Comparison of ENCODE assay signal across 8 cellular contexts in the genomic region with DNA sequence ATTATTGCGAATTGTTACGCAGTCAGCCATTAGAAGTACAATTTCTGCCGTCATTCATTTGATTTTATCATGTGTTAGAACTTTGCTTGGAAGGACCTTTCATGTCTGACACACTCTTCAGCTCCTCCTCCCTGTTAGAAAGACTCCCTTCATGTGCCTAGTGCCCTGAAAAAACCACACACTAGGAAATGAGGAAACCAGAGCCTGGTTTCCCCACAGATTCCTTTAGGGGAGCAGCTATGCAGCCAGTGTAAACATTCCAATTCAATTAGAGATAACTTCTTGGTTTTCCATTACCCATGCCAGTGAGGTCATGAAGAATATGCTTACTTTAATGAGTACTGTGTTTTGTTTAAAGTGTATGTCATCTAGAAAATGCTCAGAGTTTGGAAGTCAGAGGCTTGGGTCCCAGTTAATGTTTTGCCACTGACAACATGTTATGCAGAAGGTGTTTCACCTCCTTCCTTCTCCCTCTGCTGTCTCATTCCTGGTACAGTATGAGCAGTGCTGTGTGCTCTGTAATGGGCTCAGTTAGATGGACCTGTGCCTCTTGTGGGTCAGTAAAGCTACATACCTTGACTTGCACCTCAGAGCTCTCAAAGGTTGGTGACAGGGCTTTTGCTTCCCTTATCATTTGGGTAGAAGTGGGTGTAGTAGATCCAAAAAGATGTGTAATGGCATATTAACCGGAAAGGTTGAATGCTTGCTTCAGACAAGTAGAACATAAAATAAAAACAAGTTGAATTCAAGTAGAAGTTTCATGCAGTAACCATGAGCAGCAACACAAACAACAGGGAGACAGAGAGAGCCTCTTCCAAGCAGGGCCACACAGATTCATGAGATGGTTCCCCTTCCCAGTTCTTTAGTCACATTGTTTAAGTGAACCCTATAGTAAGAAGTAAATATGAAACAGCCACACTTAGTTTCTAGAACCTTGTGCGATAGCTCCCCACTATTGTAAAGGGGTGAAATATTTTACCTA. TPM values are rescaled to one million over a fixed set of nuclear protein-coding genes. Genes with fewer than 3 reads are reported as not detected.
DNase-seq lines count a peak whose midpoint lies in the region; ATAC-seq and TF ChIP-seq lines count a peak whose summit lies in the region.

No MANE protein-coding gene starts in this region.

- no peak overlapping the region for H2AK5ac ChIP-seq in neuronal stem cell (ENCODE audit: low read depth, low read length)

- CTCF ChIA-PET in RWPE1 (lab: Yijun Ruan, JAX) = interaction anchor here (0.6 to 1.1 kb wide), 2 partner anchors 12 to 105 kb away, joined by 3 to 5 read pairs; no protein-coding TSS in a partner anchor

- no peak overlapping the region for H2BK12ac ChIP-seq in neuronal stem cell (ENCODE audit: low read length)

- H3K36me3 ChIP-seq in neuronal stem cell (replicated peaks in 1 of 2; ENCODE audit: control insufficient read depth in 2 of 2, insufficient read depth in 2 of 2, low read length in 2 of 2) = no peaks in the 10 kb centered on the region

- H3K4me3 ChIP-seq in skin epidermis (no peak overlapping the region), neuronal stem cell (ENCODE audit: low read length in 2 of 2) (no peak overlapping the region)

- POLR2A ChIA-PET in RWPE1 (lab: Yijun Ruan, JAX; ENCODE audit: low non-redundant PET) = interaction anchor here (0.6 kb wide), 1 partner anchor 10 kb away, joined by 3 read pairs; no protein-coding TSS in a partner anchor

- H3K79me1 ChIP-seq in neuronal stem cell (ENCODE audit: low read depth, low read length) = no peaks in the 10 kb centered on the region

- H3K18ac ChIP-seq in neuronal stem cell (ENCODE audit: low read length) = no peak overlapping the region

- H3K23ac ChIP-seq in neuronal stem cell (ENCODE audit: low read depth, low read length, poor library complexity) = no peak overlapping the region

- no peak overlapping the region for H3K9ac ChIP-seq in neuronal stem cell (ENCODE audit: low read depth, low read length, poor library complexity)

- H4K8ac ChIP-seq in neuronal stem cell (ENCODE audit: low read depth, low read length) = no peak overlapping the region

- peaks cover 0 to 10% of the 10 kb centered on the region in 2 donors for H3K9me3 ChIP-seq in neuronal stem cell (replicated peaks in 1 of 2; ENCODE audit: control insufficient read depth in 2 of 2, insufficient read depth in 1 of 2, low read depth in 1 of 2, low read length in 2 of 2)

- no peaks in the 10 kb centered on the region for H3K27me3 ChIP-seq in neuronal stem cell (ENCODE audit: control insufficient read depth in 3 of 3, insufficient read depth in 3 of 3, low read depth in 1 of 3, low read length in 3 of 3)

- H2AFZ ChIP-seq in neuronal stem cell (ENCODE audit: low read length) = no peak overlapping the region

- no peak overlapping the region for H2BK15ac ChIP-seq in neuronal stem cell (ENCODE audit: low read length)

- DNase-seq in activated CD4-positive, CD25-positive, alpha-beta regulatory T cell (lab: John Stamatoyannopoulos, UW) = no peak
- peak; percentile 71 for DNase-seq in RWPE1 (ENCODE audit: low spot score)
- DNase-seq in fibroblast of the conjunctiva (ENCODE audit: low read depth) = peak; percentile 86
- no peak for DNase-seq in neuronal stem cell (ENCODE audit: low spot score)
- DNase-seq in NCI-H128 (lab: John Stamatoyannopoulos, UW; ENCODE audit: unreplicated experiment) = no peak

- TF ChIP-seq CTCF in RWPE1 (conservative IDR thresholded peaks at IDR 0.05; ENCODE audit: low read depth) = no peak

- WGBS in neuronal stem cell (ENCODE audit: extremely low coverage in 2 of 2, insufficient read length in 2 of 2, insufficient replicate concordance in 1 of 2), 2 donors = no CpG with 5 or more reads among the region's 5 CpGs

- no peak overlapping the region for H4K91ac ChIP-seq in neuronal stem cell (ENCODE audit: low read depth, low read length, poor library complexity)

- no peak overlapping the region for H3K4me2 ChIP-seq in neuronal stem cell (ENCODE audit: insufficient read depth, low read length, poor library complexity, severe bottlenecking)

- no peak overlapping the region for H3K27ac ChIP-seq in RWPE1
- peak overlapping the region in 11 of 21 experiments; percentile 5 to 69 (median 44) for H3K27ac ChIP-seq in skin epidermis
- no peak overlapping the region for H3K27ac ChIP-seq in neuronal stem cell (replicated peaks; ENCODE audit: low read length)

- H2BK5ac ChIP-seq in neuronal stem cell (ENCODE audit: low read length) = no peak overlapping the region

- ATAC-seq in activated CD4-positive, CD25-positive, alpha-beta regulatory T cell treated with anti-CD3 and anti-CD28 coated beads, Interleukin-2, amount 50 U/mL, for 24 hours = peak; percentile 56 to 63
- ATAC-seq in HG02642 (IDR thresholded peaks at IDR 0.05; ENCODE audit: poor library complexity, unreplicated experiment) = no peak

- no peak overlapping the region for H3K14ac ChIP-seq in neuronal stem cell (ENCODE audit: low read length)

- H2BK120ac ChIP-seq in neuronal stem cell (ENCODE audit: low read depth, low read length) = no peak overlapping the region

- H3K4ac ChIP-seq in neuronal stem cell (ENCODE audit: low read length) = no peak overlapping the region

- no peaks in the 10 kb centered on the region for H3K4me1 ChIP-seq in neuronal stem cell (ENCODE audit: control insufficient read depth in 2 of 2, insufficient read depth in 1 of 2, low read depth in 1 of 2, low read length in 2 of 2)

RNA-seq across cellular contexts. Expression of gene TNFAIP8, which starts 52.6 kb away (rescaled TPM):
- 13.5 TPM for polyA plus RNA-seq in neuronal stem cell (2013, experiment 1 of 2)
- polyA plus RNA-seq in neuronal stem cell (2013, experiment 2 of 2) = 13.8 TPM

Comparison
In these comparisons a context has a peak if more than half of its experiments do, and no peak if none do; other contexts are left out.
1. DNase-seq: peak in RWPE1 (single experiment) and fibroblast of the conjunctiva (single experiment); none in activated CD4-positive, CD25-positive, alpha-beta regulatory T cell (0 of 4), neuronal stem cell (single experiment) and NCI-H128 (single experiment).
2. H3K27ac ChIP-seq: peak in skin epidermis (11 of 21); none in RWPE1 (single experiment) and neuronal stem cell (single experiment).